In genomic region chr14:72887514-72887913, GRCh38 we compare ENCODE assay signal across 31 cellular contexts.
"Had no signal": no experiment of that assay in that cellular context is flagged by ENCODE, and none has a peak within 500 bp of the region (broad histone marks: within the 10 kb centered on the region; RNA-seq: fewer than 3 reads in every experiment).

No MANE protein-coding gene starts in this region.

- H3K36me3 ChIP-seq: ascending aorta, gastrocnemius medialis, lower lobe of right lung, ovary, uterus had no signal

- DNase-seq: activated CD4-positive, alpha-beta T cell treated with anti-CD3 and anti-CD28 coated beads for 4 hours; activated CD4-positive, alpha-beta T cell treated with anti-CD3 and anti-CD28 coated beads, Interleukin-2, amount 50 U/mL, for 4 hours; activated naive CD4-positive, alpha-beta T cell; activated T-cell treated with anti-CD3 and anti-CD28 coated beads for 4 hours; activated T-cell treated with anti-CD3 and anti-CD28 coated beads, Interleukin-2, amount 50 U/mL, for 72 hours; dorsolateral prefrontal cortex; effector memory CD4-positive, alpha-beta T cell; erythroblast; gastrocnemius medialis; glutamatergic neuron; immature natural killer cell; kidney; lower lobe of right lung; mesendoderm; mucosa of descending colon; ovary; stimulated activated CD4-positive, alpha-beta T cell treated with anti-CD3 and anti-CD28 coated beads, Interleukin-12 subunit alpha, Interleukin-12 subunit beta, amount 100 ng/mL, for 4 hours; stimulated activated CD4-positive, alpha-beta T cell treated with anti-CD3 and anti-CD28 coated beads, Interleukin-4, amount 100 ng/mL, for 24 hours; stimulated activated naive CD8-positive, alpha-beta T cell treated with anti-CD3 and anti-CD28 coated beads, Interleukin-15, amount 100 ng/mL, for 72 hours; substantia nigra; uterus had no signal

- H3K27me3 ChIP-seq: gastrocnemius medialis, ovary had no signal

- H3K4me3 Mint-ChIP-seq: activated naive CD8-positive, alpha-beta T cell; activated T-cell treated with anti-CD3 and anti-CD28 coated beads, Interleukin-2, amount 50 U/mL, for 72 hours; immature natural killer cell; stimulated activated effector memory CD8-positive, alpha-beta T cell treated with anti-CD3 and anti-CD28 coated beads, Interleukin-12 subunit alpha, Interleukin-12 subunit beta, amount 100 ng/mL, for 72 hours; stimulated activated naive CD8-positive, alpha-beta T cell treated with anti-CD3 and anti-CD28 coated beads, Interleukin-15, amount 100 ng/mL, for 72 hours; type B pancreatic cell had no signal

- H3K27ac ChIP-seq: ascending aorta, coronary artery, dorsolateral prefrontal cortex, lower lobe of right lung, ovary, skin epidermis, uterus had no signal

- ATAC-seq: activated T-cell treated with anti-CD3 and anti-CD28 coated beads, Interleukin-2, amount 50 U/mL, for 72 hours; gastrocnemius medialis; lower lobe of right lung; mucosa of descending colon; natural killer cell treated with Interleukin-12 subunit alpha and Interleukin-12 subunit beta and Interleukin-15 and Interleukin-18, amount 100 ng/mL, for 72 hours; sciatic nerve; stimulated activated effector memory CD8-positive, alpha-beta T cell treated with anti-CD3 and anti-CD28 coated beads, Interleukin-12 subunit alpha, Interleukin-12 subunit beta, amount 100 ng/mL, for 72 hours; stimulated activated naive CD8-positive, alpha-beta T cell treated with anti-CD3 and anti-CD28 coated beads, Interleukin-15, amount 100 ng/mL, for 72 hours had no signal

- H3K4me1 ChIP-seq: uterus had no signal

- H3K36me3 Mint-ChIP-seq: brain; immature natural killer cell; natural killer cell treated with Interleukin-12 subunit alpha and Interleukin-12 subunit beta and Interleukin-15 and Interleukin-18, amount 100 ng/mL, for 72 hours; type B pancreatic cell had no signal

- H3K9me3 ChIP-seq: ascending aorta, gastrocnemius medialis, lower lobe of right lung, mucosa of descending colon, ovary, uterus had no signal

- H3K27ac Mint-ChIP-seq: activated naive CD8-positive, alpha-beta T cell; activated T-cell treated with anti-CD3 and anti-CD28 coated beads, Interleukin-2, amount 50 U/mL, for 72 hours; immature natural killer cell; progenitor cell of endocrine pancreas; stimulated activated effector memory CD8-positive, alpha-beta T cell treated with anti-CD3 and anti-CD28 coated beads, Interleukin-12 subunit alpha, Interleukin-12 subunit beta, amount 100 ng/mL, for 72 hours; stimulated activated naive CD8-positive, alpha-beta T cell treated with anti-CD3 and anti-CD28 coated beads, Interleukin-15, amount 100 ng/mL, for 72 hours; type B pancreatic cell had no signal

- H3K9me3 Mint-ChIP-seq: activated T-cell treated with anti-CD3 and anti-CD28 coated beads, Interleukin-2, amount 50 U/mL, for 72 hours; immature natural killer cell; stimulated activated effector memory CD8-positive, alpha-beta T cell treated with anti-CD3 and anti-CD28 coated beads, Interleukin-12 subunit alpha, Interleukin-12 subunit beta, amount 100 ng/mL, for 72 hours; type B pancreatic cell had no signal

- H3K4me3 ChIP-seq: ascending aorta, coronary artery, dorsolateral prefrontal cortex, gastrocnemius medialis, lower lobe of right lung, mucosa of descending colon, ovary, skin epidermis, uterus had no signal
